ENCODE assay signal across 15 cellular contexts in the genomic region with DNA sequence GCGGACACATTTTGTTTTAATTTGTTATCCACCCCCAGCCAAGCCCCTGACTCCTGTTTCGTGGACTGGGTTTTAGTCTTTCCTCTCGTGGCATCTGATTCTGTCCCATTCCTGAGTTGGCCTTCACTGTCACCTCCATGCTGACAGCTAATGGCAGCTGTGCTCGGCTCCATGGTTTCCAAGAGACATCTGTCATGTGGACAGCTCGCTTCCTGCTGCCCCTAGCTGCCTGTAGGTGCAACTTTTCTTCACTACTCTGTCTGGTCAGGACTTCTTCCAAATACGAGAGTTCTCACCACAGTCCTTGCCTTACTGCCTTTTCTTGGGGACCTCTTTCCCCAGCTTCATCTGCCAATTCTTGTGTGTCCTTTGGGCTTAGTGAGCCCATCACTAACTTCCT.
"Had no signal": no experiment of that assay in that cellular context is flagged by ENCODE, and none has a peak within 500 bp of the region (broad histone marks: within the 10 kb centered on the region; RNA-seq: fewer than 3 reads in every experiment).

No MANE protein-coding gene starts in this region.

- ATAC-seq: activated T-cell treated with anti-CD3 and anti-CD28 coated beads, Interleukin-2, amount 50 U/mL, for 4 hours; left colon; natural killer cell; psoas muscle; upper lobe of right lung had no signal

- H3K36me3 ChIP-seq: sigmoid colon, upper lobe of right lung had no signal

- H3K27ac ChIP-seq: psoas muscle, sigmoid colon, upper lobe of right lung had no signal

- H3K9me3 ChIP-seq: psoas muscle, sigmoid colon, upper lobe of right lung had no signal

- H3K4me3 ChIP-seq: lung, psoas muscle, sigmoid colon, upper lobe of right lung had no signal

- DNase-seq: activated CD4-positive, alpha-beta memory T cell treated with anti-CD3 and anti-CD28 coated beads for 36 hours; activated CD4-positive, CD25-positive, alpha-beta regulatory T cell treated with anti-CD3 and anti-CD28 coated beads, Interleukin-2, amount 50 U/mL, for 72 hours; activated gamma-delta T cell; activated T-cell treated with anti-CD3 and anti-CD28 coated beads, Interleukin-2, amount 50 U/mL, for 4 hours; amygdala; dermis blood vessel endothelial cell; left colon; natural killer cell; occipital lobe; psoas muscle; sigmoid colon; stimulated activated CD4-positive, alpha-beta T cell treated with anti-CD3 and anti-CD28 coated beads, Interleukin-2, amount 100 ng/mL, for 48 hours; stimulated activated naive CD4-positive, alpha-beta T cell treated with Interleukin-2 at 50 U/mL for 16 hours; upper lobe of right lung had no signal

- H3K27me3 ChIP-seq: sigmoid colon, upper lobe of right lung had no signal
